Comparison of ENCODE assay signal across 14 cellular contexts in genomic region chr14:37034410-37035285, GRCh38.
DNase-seq lines count a peak whose midpoint lies in the region; ATAC-seq and TF ChIP-seq lines count a peak whose summit lies in the region.
"Had no signal": no experiment of that assay in that cellular context is flagged by ENCODE, and none has a peak within 500 bp of the region (broad histone marks: within the 10 kb centered on the region; RNA-seq: fewer than 3 reads in every experiment).

No MANE protein-coding gene starts in this region.

- peak overlapping the region; percentile 39; the same call in 1 of the 2 replicates for H3K4me3 ChIP-seq in ACC112 (ENCODE audit: low read depth, low read length)
- H3K4me3 ChIP-seq in fibroblast of villous mesenchyme (ENCODE audit: low read depth, low read length): no peak overlapping the region
- H3K4me3 ChIP-seq: spleen had no signal

- H2AFZ ChIP-seq in ACC112 (ENCODE audit: low read length, unreplicated experiment): peak overlapping the region; percentile 84

- peak overlapping the region; percentile 63 for H3K27ac ChIP-seq in ACC112 (ENCODE audit: low read depth, low read length)
- H3K27ac ChIP-seq: C4-2B, spleen had no signal

- no peak for TF ChIP-seq CTCF in fibroblast of villous mesenchyme (IDR thresholded peaks at IDR 0.05; ENCODE audit: insufficient read depth, low read depth, low read length)

- no peaks in the 10 kb centered on the region for H3K79me2 ChIP-seq in ACC112 (ENCODE audit: control insufficient read depth, insufficient read depth, low read length, unreplicated experiment)

- no peaks in the 10 kb centered on the region for H3K36me3 ChIP-seq in ACC112 (ENCODE audit: insufficient read depth, low read length)
- H3K36me3 ChIP-seq: spleen had no signal

- H3K27me3 ChIP-seq in ACC112 (ENCODE audit: insufficient read depth, low read length): no peaks in the 10 kb centered on the region
- H3K27me3 ChIP-seq: spleen had no signal

- ATAC-seq in GM18909 (IDR thresholded peaks at IDR 0.05; ENCODE audit: poor library complexity, unreplicated experiment) (peak; percentile 73), GM19023 (IDR thresholded peaks at IDR 0.05; ENCODE audit: unreplicated experiment) (no peak), GM21576 (IDR thresholded peaks at IDR 0.05; ENCODE audit: unreplicated experiment) (no peak), GM18517 (IDR thresholded peaks at IDR 0.05; ENCODE audit: unreplicated experiment) (no peak)
- ATAC-seq: effector memory CD8-positive, alpha-beta T cell had no signal

- peaks cover 32% of the 10 kb centered on the region for H3K4me1 ChIP-seq in ACC112 (ENCODE audit: control insufficient read depth, insufficient read depth, low read length, unreplicated experiment)
- H3K4me1 ChIP-seq: spleen had no signal

- DNase-seq in NCI-H69 (lab: John Stamatoyannopoulos, UW) (peak; percentile 75), fibroblast of villous mesenchyme (ENCODE audit: low read depth) (peak; percentile 37), HuH-7.5 (ENCODE audit: low spot score) (no peak)
- DNase-seq: activated CD4-positive, alpha-beta memory T cell treated with anti-CD3 and anti-CD28 coated beads for 36 hours; activated naive CD8-positive, alpha-beta T cell treated with anti-CD3 and anti-CD28 coated beads, Interleukin-2, amount 10 ng/mL, durations not matched to agents 7 days and 5 days; effector memory CD8-positive, alpha-beta T cell; NCI-H526 treated with DMSO at 0.1 percent for 48 hours; spleen had no signal
